Comparison of ENCODE assay signal across 1 cellular context in the genomic region with DNA sequence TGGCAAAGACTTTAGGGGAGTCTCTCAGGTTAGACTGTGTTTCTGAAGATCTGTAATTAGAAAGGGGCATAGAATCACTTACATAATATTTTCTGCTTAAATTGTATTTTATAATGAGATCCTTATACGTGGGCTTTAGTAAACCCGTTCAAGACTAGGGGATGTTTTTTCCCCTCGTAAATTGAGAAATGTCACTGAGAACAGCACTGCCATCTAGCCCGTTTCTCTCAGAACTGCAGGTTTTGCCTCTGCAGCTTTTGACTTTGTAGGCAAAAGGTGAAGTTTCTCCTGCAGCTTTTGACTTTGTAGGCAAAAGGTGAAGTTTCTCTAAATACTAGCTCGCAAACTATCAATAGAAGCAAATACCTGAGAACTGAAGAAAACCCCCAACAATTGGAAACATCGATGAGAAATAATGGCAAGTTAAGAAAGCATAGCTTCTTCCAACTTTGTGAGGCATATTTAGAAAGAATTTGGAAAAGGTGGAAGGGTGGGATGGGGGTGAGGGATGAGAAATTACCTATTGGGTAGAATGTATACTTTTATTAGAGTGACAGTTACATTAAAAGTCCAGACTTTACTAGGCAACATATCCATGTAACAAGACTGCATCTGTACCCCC.
TF ChIP-seq lines count a peak whose summit lies in the region.

No MANE protein-coding gene starts in this region.

TF ChIP-seq in SK-N-SH treated with all-trans-retinoic acid at 6 μM for 48 hours, 23 proteins besides CTCF, POLR2A, EP300 and RAD21 (continued from another document):
- TF ChIP-seq CSRNP3 (CRISPR knock-in tag; IDR thresholded peaks at IDR 0.05): no peak
